Comparison of ENCODE assay signal across 1 cellular context in genomic region chr11:94504689-94505293, GRCh38.
TF ChIP-seq lines count a peak whose summit lies in the region.

No MANE protein-coding gene starts in this region.

TF ChIP-seq in K562, 482 proteins besides CTCF, POLR2A, EP300 and RAD21:
- TF ChIP-seq ZNF280B (CRISPR knock-in tag; IDR thresholded peaks at IDR 0.05): no peak
- 0 out of 2 replicates have a peak, but pooled peaks have one; percentile 24 for TF ChIP-seq SMC3 (conservative IDR thresholded peaks at IDR 0.05; ENCODE audit: insufficient read depth, low read depth, low read length)
- no peak for TF ChIP-seq SMARCB1 (IDR thresholded peaks at IDR 0.05; ENCODE audit: insufficient read length, low read depth)
- no peak for TF ChIP-seq GTF2E2 (tag; IDR thresholded peaks at IDR 0.05)
- no peak for TF ChIP-seq GABPB2 (CRISPR knock-in tag; conservative IDR thresholded peaks at IDR 0.05)
- TF ChIP-seq SMARCE1 (IDR thresholded peaks at IDR 0.05): no peak
- no peak for TF ChIP-seq SREBF2 (CRISPR knock-in tag; IDR thresholded peaks at IDR 0.05)
- no peak for TF ChIP-seq MTF1 (CRISPR knock-in tag; IDR thresholded peaks at IDR 0.05; ENCODE audit: borderline replicate concordance)
- TF ChIP-seq DLX4 (CRISPR knock-in tag; IDR thresholded peaks at IDR 0.05): no peak
- no peak for TF ChIP-seq PBX2 (CRISPR knock-in tag; IDR thresholded peaks at IDR 0.05; ENCODE audit: low read depth)
- peak; percentile 35; the same call in 1 of the 2 replicates for TF ChIP-seq PBX2 (tag; conservative IDR thresholded peaks at IDR 0.05; ENCODE audit: low read depth)
- TF ChIP-seq RNF2 (IDR thresholded peaks at IDR 0.05): no peak
- peak; percentile 76 for TF ChIP-seq DEAF1 (CRISPR knock-in tag; IDR thresholded peaks at IDR 0.05)
- peak; percentile 32 for TF ChIP-seq PKNOX1 (IDR thresholded peaks at IDR 0.05)
- TF ChIP-seq PHF20 (IDR thresholded peaks at IDR 0.05; ENCODE audit: partially characterized antibody): no peak
- no peak for TF ChIP-seq ZNF778 (CRISPR knock-in tag; IDR thresholded peaks at IDR 0.05)
- TF ChIP-seq MEIS2 (IDR thresholded peaks at IDR 0.05; ENCODE audit: partially characterized antibody): peak; percentile 34
- TF ChIP-seq KLF16 (IDR thresholded peaks at IDR 0.05): peak; percentile 12; the same call in 1 of the 2 replicates
